In the genomic region with DNA sequence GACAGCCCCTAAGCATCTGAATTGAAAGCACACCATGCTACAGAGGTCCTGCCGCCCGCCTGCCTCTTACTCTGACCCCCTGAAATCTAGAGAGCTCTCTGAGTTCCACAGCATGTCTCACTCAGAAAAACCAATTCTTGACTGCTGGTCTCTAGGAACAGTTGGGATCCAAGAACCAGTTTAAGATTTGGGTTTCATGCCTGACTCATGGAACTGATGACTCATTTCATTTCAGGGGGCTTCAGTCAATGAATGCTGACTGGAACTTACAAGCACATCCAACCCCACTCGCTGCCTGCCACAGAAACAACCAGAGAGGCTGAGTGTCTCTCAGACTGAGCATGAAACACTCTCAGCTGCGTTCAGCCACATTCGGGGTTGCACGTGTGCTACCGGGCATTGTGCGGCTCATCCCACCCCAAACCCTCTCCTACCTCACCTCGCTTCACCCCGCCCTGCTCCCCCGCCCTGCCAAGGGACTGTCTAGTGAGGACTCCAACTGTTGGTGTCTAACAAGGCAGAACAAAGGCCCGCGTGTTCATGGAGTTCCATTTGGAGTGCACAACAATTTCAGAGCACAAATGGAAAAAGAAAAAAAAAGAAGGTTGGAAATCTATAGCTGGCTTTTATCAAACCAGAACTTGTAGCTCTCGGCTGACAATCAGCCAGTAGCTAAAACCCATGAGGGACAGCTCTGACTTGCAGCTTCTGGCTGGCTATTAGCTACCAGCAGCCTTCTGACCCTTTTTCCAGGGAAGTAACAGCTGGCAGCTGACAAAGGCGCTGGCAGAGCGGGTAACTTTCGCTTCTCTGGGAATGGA, we compare ENCODE assay signal across 10 cellular contexts. TPM values are rescaled to one million over a fixed set of nuclear protein-coding genes. Genes with fewer than 3 reads are reported as not detected.
DNase-seq lines count a peak whose midpoint lies in the region; ATAC-seq, FAIRE-seq and TF ChIP-seq lines count a peak whose summit lies in the region.
"Had no signal": no experiment of that assay in that cellular context is flagged by ENCODE, and none has a peak within 500 bp of the region (broad histone marks: within the 10 kb centered on the region; RNA-seq: fewer than 3 reads in every experiment).

No MANE protein-coding gene starts in this region.

- no peaks in the 10 kb centered on the region for H3K9me3 Mint-ChIP-seq in type B pancreatic cell

- no peaks in the 10 kb centered on the region for H3K9me3 ChIP-seq in lower lobe of right lung

- H3K27me3 ChIP-seq in bronchial epithelial cell (ENCODE audit: control insufficient read depth, insufficient read depth, low read length) (no peaks in the 10 kb centered on the region), lower lobe of right lung (ENCODE audit: low read depth) (no peaks in the 10 kb centered on the region)

- peak; percentile 53 for DNase-seq in activated CD8-positive, alpha-beta memory T cell treated with anti-CD3 and anti-CD28 coated beads for 24 hours
- DNase-seq in activated CD8-positive, alpha-beta memory T cell treated with anti-CD3 and anti-CD28 coated beads, Interleukin-2, amount 50 U/mL, for 4 hours: no peak
- DNase-seq in bronchial epithelial cell (ENCODE audit: low read depth): peak; percentile 29
- DNase-seq in lower lobe of right lung: no peak
- peak; percentile 62 for DNase-seq in type B pancreatic cell (ENCODE audit: extremely low spot score, unreplicated experiment)
- DNase-seq in OCI-M1 (lab: John Stamatoyannopoulos, UW): no peak

- H3K27ac Mint-ChIP-seq in type B pancreatic cell: no peak overlapping the region
- H3K27ac Mint-ChIP-seq: B cell, memory B cell had no signal

- H3K36me3 Mint-ChIP-seq in type B pancreatic cell: no peaks in the 10 kb centered on the region

- no peaks in the 10 kb centered on the region for H3K4me1 ChIP-seq in lower lobe of right lung

- intact Hi-C loops in lower lobe of right lung (cut with DNase I): no loop called here

- H3K4me1 Mint-ChIP-seq in type B pancreatic cell (ENCODE audit: unreplicated experiment): peaks cover 29% of the 10 kb centered on the region
- H3K4me1 Mint-ChIP-seq: B cell, memory B cell had no signal

- ATAC-seq in lower lobe of right lung (peak; percentile 25 to 45), GM21619 (IDR thresholded peaks at IDR 0.05; ENCODE audit: unreplicated experiment) (no peak), GM18870 (IDR thresholded peaks at IDR 0.05; ENCODE audit: unreplicated experiment) (no peak)

- no peaks in the 10 kb centered on the region for H3K36me3 ChIP-seq in bronchial epithelial cell (ENCODE audit: control insufficient read depth, insufficient read depth, low read length)
- H3K36me3 ChIP-seq in lower lobe of right lung: no peaks in the 10 kb centered on the region

- no peaks in the 10 kb centered on the region for H3K27me3 Mint-ChIP-seq in type B pancreatic cell

- H3K4me3 ChIP-seq in bronchial epithelial cell (ENCODE audit: low read depth, low read length) (no peak overlapping the region), lower lobe of right lung (peak overlapping the region; percentile 27)

- FAIRE-seq in bronchial epithelial cell (lab: Jason Lieb, UNC): no peak

- H3K27ac ChIP-seq in lower lobe of right lung: no peak overlapping the region

- no peak for TF ChIP-seq CTCF in bronchial epithelial cell (IDR thresholded peaks at IDR 0.05; ENCODE audit: insufficient read depth, low read length, severe bottlenecking)
- TF ChIP-seq CTCF in lower lobe of right lung (IDR thresholded peaks at IDR 0.05): no peak
- no peak for TF ChIP-seq CTCF in type B pancreatic cell (conservative IDR thresholded peaks at IDR 0.05)

- no peak overlapping the region for H3K4me3 Mint-ChIP-seq in type B pancreatic cell
- H3K4me3 Mint-ChIP-seq: B cell, memory B cell had no signal

RNA-seq across cellular contexts. Expression of gene TRAF3IP2, which starts 20.0 kb away (rescaled TPM):
- total RNA-seq in bronchial epithelial cell (38.5 and 39.8 TPM in 2 replicates), lower lobe of right lung (37.5 TPM), type B pancreatic cell (ENCODE audit: low replicate concordance) (26.3 and 47.8 TPM in 2 replicates)

Comparison
In these comparisons a context has a peak if more than half of its experiments do, and no peak if none do; other contexts are left out.
1. DNase-seq: peak in activated CD8-positive, alpha-beta memory T cell treated with anti-CD3 and anti-CD28 coated beads for 24 hours (single experiment), bronchial epithelial cell (single experiment) and type B pancreatic cell (single experiment); none in activated CD8-positive, alpha-beta memory T cell treated with anti-CD3 and anti-CD28 coated beads, Interleukin-2, amount 50 U/mL, for 4 hours (single experiment), lower lobe of right lung (single experiment) and OCI-M1 (single experiment).
2. ATAC-seq: peak in lower lobe of right lung (2 of 2); none in GM21619 (single experiment) and GM18870 (single experiment).